In the genomic region with DNA sequence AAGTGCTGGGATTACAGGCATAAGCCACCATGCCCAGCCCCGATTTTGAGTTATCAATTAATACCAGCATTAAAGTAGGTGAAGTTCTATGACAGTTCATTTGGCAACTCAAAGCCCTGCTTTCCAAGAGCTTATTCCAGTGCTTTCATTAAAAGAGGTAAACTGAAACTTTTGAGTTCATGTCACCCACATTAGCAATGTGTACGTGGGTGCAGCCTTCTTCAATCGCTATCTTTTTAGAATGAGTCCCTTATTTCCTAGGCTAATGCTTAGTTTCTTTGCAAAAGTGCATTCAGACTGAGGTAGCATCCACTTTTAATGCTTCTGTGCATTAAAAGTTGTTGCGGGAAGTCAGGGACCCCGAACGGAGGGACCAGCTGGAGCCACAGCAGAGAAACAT, we compare ENCODE assay signal across 1 cellular context.
TF ChIP-seq lines count a peak whose summit lies in the region.

No MANE protein-coding gene starts in this region.

TF ChIP-seq in IMR-90, 13 proteins besides CTCF, POLR2A, EP300 and RAD21:
- TF ChIP-seq MXI1 (IDR thresholded peaks at IDR 0.05; ENCODE audit: borderline replicate concordance, low read depth, low read length) (no peak), CHD1 (IDR thresholded peaks at IDR 0.05; ENCODE audit: low read depth, low read length) (no peak), RFX5 (IDR thresholded peaks at IDR 0.05; ENCODE audit: low read depth, low read length) (no peak), MAZ (IDR thresholded peaks at IDR 0.05; ENCODE audit: borderline replicate concordance, low read depth, low read length) (no peak), ELK1 (IDR thresholded peaks at IDR 0.05; ENCODE audit: borderline replicate concordance, low read depth, low read length) (no peak), BHLHE40 (IDR thresholded peaks at IDR 0.05; ENCODE audit: low read depth, low read length) (no peak), MAFK (IDR thresholded peaks at IDR 0.05; ENCODE audit: low read depth, low read length) (no peak), SMC3 (IDR thresholded peaks at IDR 0.05; ENCODE audit: low read depth, low read length) (no peak)
